ENCODE assay signal across 8 cellular contexts in the genomic region with DNA sequence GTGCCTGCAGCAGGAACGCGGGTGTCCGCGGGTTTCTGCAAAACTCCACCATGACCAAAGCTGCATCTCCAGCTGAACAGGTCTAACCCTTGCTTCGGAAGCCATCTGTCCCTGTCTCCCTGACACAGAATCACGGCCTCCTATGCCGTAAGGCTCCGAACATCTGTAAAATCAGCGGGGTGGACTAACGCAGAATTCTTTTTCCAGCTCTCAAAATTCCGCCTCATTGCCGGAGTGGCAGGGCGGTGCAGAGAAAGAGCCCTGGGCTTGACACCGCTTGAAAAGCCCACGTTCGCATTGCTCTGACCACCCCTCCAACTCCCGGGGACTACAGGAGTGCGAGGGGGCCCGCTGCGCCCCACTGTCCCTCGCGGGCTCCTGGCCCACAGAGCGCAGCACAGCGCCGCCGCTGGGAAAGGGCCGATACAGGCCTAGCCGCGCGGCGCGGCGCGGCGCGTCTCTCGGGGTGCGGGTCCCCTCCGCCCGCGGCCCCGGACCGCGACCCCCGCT. TPM values are rescaled to one million over a fixed set of nuclear protein-coding genes. Genes with fewer than 3 reads are reported as not detected.
DNase-seq lines count a peak whose midpoint lies in the region; ATAC-seq and TF ChIP-seq lines count a peak whose summit lies in the region.

No MANE protein-coding gene starts in this region.

- no peak for DNase-seq in activated CD8-positive, alpha-beta memory T cell treated with anti-CD3 and anti-CD28 coated beads, Interleukin-2, amount 10 ng/mL, durations not matched to agents 7 days and 5 days
- no peak for DNase-seq in activated CD8-positive, alpha-beta memory T cell treated with anti-CD3 and anti-CD28 coated beads, Interleukin-2, amount 50 U/mL, for 4 hours
- peak in 1 of 2 donors; percentile 1 for DNase-seq in activated T-cell treated with anti-CD3 and anti-CD28 coated beads, Interleukin-2, amount 50 U/mL, for 72 hours
- peak; percentile 23 for DNase-seq in glutamatergic neuron
- DNase-seq in ovary = peak in 3 of 5 donors; percentile 37 to 68 (median 66)
- no peak for DNase-seq in mesenteric fat pad (ENCODE audit: low spot score)

- peaks cover 28% of the 10 kb centered on the region for H3K27me3 Mint-ChIP-seq in activated CD8-positive, alpha-beta memory T cell treated with anti-CD3 and anti-CD28 coated beads, Interleukin-2, amount 10 ng/mL, durations not matched to agents 7 days and 5 days
- H3K27me3 Mint-ChIP-seq in IgD-negative memory B cell = no peaks in the 10 kb centered on the region
- H3K27me3 Mint-ChIP-seq in activated T-cell treated with anti-CD3 and anti-CD28 coated beads, Interleukin-2, amount 50 U/mL, for 72 hours (ENCODE audit: low read depth) = peaks cover 22% of the 10 kb centered on the region
- peaks cover 4% of the 10 kb centered on the region for H3K27me3 Mint-ChIP-seq in glutamatergic neuron (ENCODE audit: unreplicated experiment)

- peak overlapping the region; percentile 62 to 88 for H3K27ac ChIP-seq in ovary

- no peaks in the 10 kb centered on the region for H3K9me3 ChIP-seq in ovary

- TF ChIP-seq CTCF in glutamatergic neuron (IDR thresholded peaks at IDR 0.05; ENCODE audit: partially characterized antibody, unreplicated experiment) (no peak), ovary (IDR thresholded peaks at IDR 0.05) (peak in 2 of 3 donors; percentile 12 to 18)

- H3K36me3 Mint-ChIP-seq in activated CD8-positive, alpha-beta memory T cell treated with anti-CD3 and anti-CD28 coated beads, Interleukin-2, amount 10 ng/mL, durations not matched to agents 7 days and 5 days = no peaks in the 10 kb centered on the region
- H3K36me3 Mint-ChIP-seq in IgD-negative memory B cell (no peaks in the 10 kb centered on the region), glutamatergic neuron (ENCODE audit: unreplicated experiment) (peaks cover 4% of the 10 kb centered on the region)
- no peaks in the 10 kb centered on the region for H3K36me3 Mint-ChIP-seq in activated T-cell treated with anti-CD3 and anti-CD28 coated beads, Interleukin-2, amount 50 U/mL, for 72 hours (ENCODE audit: insufficient read depth in 2 of 2)

- H3K27ac Mint-ChIP-seq in activated CD8-positive, alpha-beta memory T cell treated with anti-CD3 and anti-CD28 coated beads, Interleukin-2, amount 10 ng/mL, durations not matched to agents 7 days and 5 days = peak overlapping the region; percentile 34
- H3K27ac Mint-ChIP-seq in IgD-negative memory B cell = peak overlapping the region in 1 of 3 donors; percentile 49
- peak overlapping the region; percentile 18 for H3K27ac Mint-ChIP-seq in activated T-cell treated with anti-CD3 and anti-CD28 coated beads, Interleukin-2, amount 50 U/mL, for 72 hours
- peak overlapping the region; percentile 76 for H3K27ac Mint-ChIP-seq in glutamatergic neuron (ENCODE audit: unreplicated experiment)

- H3K9me3 Mint-ChIP-seq in activated CD8-positive, alpha-beta memory T cell treated with anti-CD3 and anti-CD28 coated beads, Interleukin-2, amount 10 ng/mL, durations not matched to agents 7 days and 5 days (ENCODE audit: low read depth) = no peaks in the 10 kb centered on the region
- H3K9me3 Mint-ChIP-seq in IgD-negative memory B cell (no peaks in the 10 kb centered on the region), glutamatergic neuron (ENCODE audit: unreplicated experiment) (peaks cover 6% of the 10 kb centered on the region)
- H3K9me3 Mint-ChIP-seq in activated T-cell treated with anti-CD3 and anti-CD28 coated beads, Interleukin-2, amount 50 U/mL, for 72 hours = no peaks in the 10 kb centered on the region

- H3K4me3 Mint-ChIP-seq in activated CD8-positive, alpha-beta memory T cell treated with anti-CD3 and anti-CD28 coated beads, Interleukin-2, amount 10 ng/mL, durations not matched to agents 7 days and 5 days = peak overlapping the region; percentile 81
- H3K4me3 Mint-ChIP-seq in IgD-negative memory B cell (peak overlapping the region; percentile 85 to 91 (median 88)), glutamatergic neuron (ENCODE audit: unreplicated experiment) (peak overlapping the region; percentile 90)
- peak overlapping the region; percentile 87 to 89 for H3K4me3 Mint-ChIP-seq in activated T-cell treated with anti-CD3 and anti-CD28 coated beads, Interleukin-2, amount 50 U/mL, for 72 hours

- intact Hi-C loops in ovary (cut with DNase I) = loop anchor here in 2 of 4 donors (5.0 to 10.0 kb wide), 2 partner anchors 95 to 102 kb away; no protein-coding TSS in a partner anchor

- CTCF ChIA-PET in activated CD8-positive, alpha-beta memory T cell treated with anti-CD3 and anti-CD28 coated beads, Interleukin-2, amount 10 ng/mL, durations not matched to agents 7 days and 5 days (lab: Charles Lee) = interaction anchor here (0.6 to 4.4 kb wide), 25 partner anchors 7 to 527 kb away, joined by 3 to 72 read pairs (median 5); a partner anchor contains a TSS

- peaks cover 9% of the 10 kb centered on the region for H3K4me1 ChIP-seq in ovary (ENCODE audit: insufficient read depth)

- H3K4me3 ChIP-seq in ovary = peak overlapping the region; percentile 48

- no peak for TF ChIP-seq EP300 in ovary (IDR thresholded peaks at IDR 0.05)

- H3K4me1 Mint-ChIP-seq in activated CD8-positive, alpha-beta memory T cell treated with anti-CD3 and anti-CD28 coated beads, Interleukin-2, amount 10 ng/mL, durations not matched to agents 7 days and 5 days = peaks cover 41% of the 10 kb centered on the region
- H3K4me1 Mint-ChIP-seq in IgD-negative memory B cell (peaks cover 46 to 54% (median 51%) of the 10 kb centered on the region in 3 donors), glutamatergic neuron (ENCODE audit: low read depth, unreplicated experiment) (peaks cover 7% of the 10 kb centered on the region)
- H3K4me1 Mint-ChIP-seq in activated T-cell treated with anti-CD3 and anti-CD28 coated beads, Interleukin-2, amount 50 U/mL, for 72 hours (ENCODE audit: low read depth) = peaks cover 61% of the 10 kb centered on the region

- whole genome bisulfite sequencing in ovary, 3 donors = 0 to 1% (median 1%) methylated on average over 18 to 45 of the region's 45 CpGs

- no peaks in the 10 kb centered on the region for H3K27me3 ChIP-seq in ovary

- no peak for TF ChIP-seq POLR2A in ovary (IDR thresholded peaks at IDR 0.05)

- peak; percentile 85 for ATAC-seq in activated CD8-positive, alpha-beta memory T cell treated with anti-CD3 and anti-CD28 coated beads, Interleukin-2, amount 10 ng/mL, durations not matched to agents 7 days and 5 days
- ATAC-seq in GM21723 (IDR thresholded peaks at IDR 0.05; ENCODE audit: unreplicated experiment) = peak; percentile 57
- ATAC-seq in activated T-cell treated with anti-CD3 and anti-CD28 coated beads, Interleukin-2, amount 50 U/mL, for 72 hours (replicated peaks in 1 of 2) = peak; percentile 75 to 80

- H3K36me3 ChIP-seq in ovary = no peaks in the 10 kb centered on the region

RNA-seq across cellular contexts. Expression of a gene that starts 0.4 kb away (rescaled TPM):
- 1 to 10 TPM; 3.4 to 5.1 TPM for total RNA-seq in activated CD8-positive, alpha-beta memory T cell treated with anti-CD3 and anti-CD28 coated beads, Interleukin-2, amount 10 ng/mL, durations not matched to agents 7 days and 5 days
- polyA plus RNA-seq in IgD-negative memory B cell (3.5 TPM), ovary (10 to 100 TPM; 12.9 to 23.1 TPM)
- 1 to 10 TPM; 2.3 to 2.9 TPM for total RNA-seq in activated T-cell treated with anti-CD3 and anti-CD28 coated beads, Interleukin-2, amount 50 U/mL, for 72 hours
- total RNA-seq in glutamatergic neuron (ENCODE audit: unreplicated experiment) (9.5 TPM), ovary (10 to 100 TPM; 10.8 to 25.4 (median 20.3) TPM), mesenteric fat pad (19.7 TPM)

Comparison
In these comparisons a context has a peak if more than half of its experiments do, and no peak if none do; other contexts are left out.
1. DNase-seq: peak in glutamatergic neuron (single experiment) and ovary (3 of 5); none in activated CD8-positive, alpha-beta memory T cell treated with anti-CD3 and anti-CD28 coated beads, Interleukin-2, amount 10 ng/mL, durations not matched to agents 7 days and 5 days (single experiment), activated CD8-positive, alpha-beta memory T cell treated with anti-CD3 and anti-CD28 coated beads, Interleukin-2, amount 50 U/mL, for 4 hours (single experiment) and mesenteric fat pad (single experiment).
2. Peak in every context shown above with its lines, with median percentiles within 50 percentile points of each other: ATAC-seq and H3K4me3 Mint-ChIP-seq.